Comparison of ENCODE assay signal across 1 cellular context in the genomic region with DNA sequence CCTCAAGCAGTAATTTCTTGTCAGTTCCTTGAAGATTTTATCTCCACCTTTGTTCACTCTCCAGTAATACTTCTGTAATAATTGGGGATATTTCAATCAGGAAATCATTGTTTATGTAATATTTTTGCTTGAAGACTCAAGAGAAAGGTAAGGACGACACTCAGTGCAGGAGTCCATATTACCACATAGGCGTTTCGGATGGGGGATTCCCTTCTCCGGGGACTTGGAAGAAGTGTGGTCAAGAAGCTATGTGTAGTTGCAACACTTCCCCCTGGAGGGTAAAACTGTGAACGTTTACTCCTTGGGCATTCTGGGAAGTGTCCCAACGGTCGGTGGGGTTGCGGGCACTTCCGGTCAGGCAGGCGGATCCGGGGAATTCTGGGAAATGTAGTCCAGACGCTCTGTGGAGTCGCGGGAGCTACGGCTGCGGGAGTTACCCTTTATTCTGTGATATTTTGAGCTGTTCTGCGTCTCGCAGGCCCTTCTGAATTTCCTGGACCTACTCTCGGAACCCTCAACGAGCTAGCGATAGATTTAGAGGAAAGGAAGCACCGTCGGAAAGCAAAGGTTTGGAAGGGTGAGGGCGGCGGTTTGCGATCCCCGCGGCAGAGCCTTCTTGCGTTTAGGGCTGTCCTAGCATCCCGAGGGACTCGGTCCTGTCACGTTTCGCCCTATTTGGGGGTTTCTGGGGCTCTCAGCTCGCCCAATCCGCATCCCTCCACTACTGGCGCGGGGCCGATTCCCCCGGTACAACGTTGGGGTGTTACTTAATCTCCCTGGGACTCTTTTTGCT.
TF ChIP-seq lines count a peak whose summit lies in the region.

A gene (plus strand): TSS at position 395 of the 793 bp plus-strand sequence. CDS start 11,499 bp downstream, outside the sequence.

TF ChIP-seq in HEK293, 187 proteins besides CTCF, POLR2A, EP300 and RAD21 (continued from another document and continues in another):
- TF ChIP-seq, protein P1, sequence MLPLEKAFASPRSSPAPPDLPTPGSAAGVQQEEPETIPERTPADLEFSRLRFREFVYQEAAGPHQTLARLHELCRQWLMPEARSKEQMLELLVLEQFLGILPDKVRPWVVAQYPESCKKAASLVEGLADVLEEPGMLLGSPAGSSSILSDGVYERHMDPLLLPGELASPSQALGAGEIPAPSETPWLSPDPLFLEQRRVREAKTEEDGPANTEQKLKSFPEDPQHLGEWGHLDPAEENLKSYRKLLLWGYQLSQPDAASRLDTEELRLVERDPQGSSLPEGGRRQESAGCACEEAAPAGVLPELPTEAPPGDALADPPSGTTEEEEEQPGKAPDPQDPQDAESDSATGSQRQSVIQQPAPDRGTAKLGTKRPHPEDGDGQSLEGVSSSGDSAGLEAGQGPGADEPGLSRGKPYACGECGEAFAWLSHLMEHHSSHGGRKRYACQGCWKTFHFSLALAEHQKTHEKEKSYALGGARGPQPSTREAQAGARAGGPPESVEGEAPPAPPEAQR (tag by site-specific recombination; IDR thresholded peaks at IDR 0.05) = 0 out of 2 replicates have a peak, but pooled peaks have one; percentile 32
- no peak for TF ChIP-seq ZNF174 (tag by site-specific recombination; IDR thresholded peaks at IDR 0.05)
- TF ChIP-seq, protein P2, sequence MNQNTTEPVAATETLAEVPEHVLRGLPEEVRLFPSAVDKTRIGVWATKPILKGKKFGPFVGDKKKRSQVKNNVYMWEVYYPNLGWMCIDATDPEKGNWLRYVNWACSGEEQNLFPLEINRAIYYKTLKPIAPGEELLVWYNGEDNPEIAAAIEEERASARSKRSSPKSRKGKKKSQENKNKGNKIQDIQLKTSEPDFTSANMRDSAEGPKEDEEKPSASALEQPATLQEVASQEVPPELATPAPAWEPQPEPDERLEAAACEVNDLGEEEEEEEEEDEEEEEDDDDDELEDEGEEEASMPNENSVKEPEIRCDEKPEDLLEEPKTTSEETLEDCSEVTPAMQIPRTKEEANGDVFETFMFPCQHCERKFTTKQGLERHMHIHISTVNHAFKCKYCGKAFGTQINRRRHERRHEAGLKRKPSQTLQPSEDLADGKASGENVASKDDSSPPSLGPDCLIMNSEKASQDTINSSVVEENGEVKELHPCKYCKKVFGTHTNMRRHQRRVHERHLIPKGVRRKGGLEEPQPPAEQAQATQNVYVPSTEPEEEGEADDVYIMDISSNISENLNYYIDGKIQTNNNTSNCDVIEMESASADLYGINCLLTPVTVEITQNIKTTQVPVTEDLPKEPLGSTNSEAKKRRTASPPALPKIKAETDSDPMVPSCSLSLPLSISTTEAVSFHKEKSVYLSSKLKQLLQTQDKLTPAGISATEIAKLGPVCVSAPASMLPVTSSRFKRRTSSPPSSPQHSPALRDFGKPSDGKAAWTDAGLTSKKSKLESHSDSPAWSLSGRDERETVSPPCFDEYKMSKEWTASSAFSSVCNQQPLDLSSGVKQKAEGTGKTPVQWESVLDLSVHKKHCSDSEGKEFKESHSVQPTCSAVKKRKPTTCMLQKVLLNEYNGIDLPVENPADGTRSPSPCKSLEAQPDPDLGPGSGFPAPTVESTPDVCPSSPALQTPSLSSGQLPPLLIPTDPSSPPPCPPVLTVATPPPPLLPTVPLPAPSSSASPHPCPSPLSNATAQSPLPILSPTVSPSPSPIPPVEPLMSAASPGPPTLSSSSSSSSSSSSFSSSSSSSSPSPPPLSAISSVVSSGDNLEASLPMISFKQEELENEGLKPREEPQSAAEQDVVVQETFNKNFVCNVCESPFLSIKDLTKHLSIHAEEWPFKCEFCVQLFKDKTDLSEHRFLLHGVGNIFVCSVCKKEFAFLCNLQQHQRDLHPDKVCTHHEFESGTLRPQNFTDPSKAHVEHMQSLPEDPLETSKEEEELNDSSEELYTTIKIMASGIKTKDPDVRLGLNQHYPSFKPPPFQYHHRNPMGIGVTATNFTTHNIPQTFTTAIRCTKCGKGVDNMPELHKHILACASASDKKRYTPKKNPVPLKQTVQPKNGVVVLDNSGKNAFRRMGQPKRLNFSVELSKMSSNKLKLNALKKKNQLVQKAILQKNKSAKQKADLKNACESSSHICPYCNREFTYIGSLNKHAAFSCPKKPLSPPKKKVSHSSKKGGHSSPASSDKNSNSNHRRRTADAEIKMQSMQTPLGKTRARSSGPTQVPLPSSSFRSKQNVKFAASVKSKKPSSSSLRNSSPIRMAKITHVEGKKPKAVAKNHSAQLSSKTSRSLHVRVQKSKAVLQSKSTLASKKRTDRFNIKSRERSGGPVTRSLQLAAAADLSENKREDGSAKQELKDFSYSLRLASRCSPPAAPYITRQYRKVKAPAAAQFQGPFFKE (tag by site-specific recombination; IDR thresholded peaks at IDR 0.05; ENCODE audit: borderline replicate concordance) = no peak
- TF ChIP-seq TCF7L2 (IDR thresholded peaks at IDR 0.05; ENCODE audit: borderline replicate concordance, low read depth, low read length) = no peak
- TF ChIP-seq ZNF16 (tag by site-specific recombination; IDR thresholded peaks at IDR 0.05; ENCODE audit: low read depth) = no peak
- no peak for TF ChIP-seq ZNF664 (tag by site-specific recombination; IDR thresholded peaks at IDR 0.05)
- peak; percentile 76 for TF ChIP-seq ZFP69B (tag by site-specific recombination; IDR thresholded peaks at IDR 0.05)
- TF ChIP-seq ZNF146 (tag by site-specific recombination; IDR thresholded peaks at IDR 0.05) = peak; percentile 24
- TF ChIP-seq ZBTB21 (tag by site-specific recombination; IDR thresholded peaks at IDR 0.05) = peak; percentile 84
- TF ChIP-seq OSR2 (tag by site-specific recombination; IDR thresholded peaks at IDR 0.05) = 0 out of 2 replicates have a peak, but pooled peaks have one; percentile 25
- TF ChIP-seq SETDB1 (IDR thresholded peaks at IDR 0.05; ENCODE audit: insufficient read length, low read length) = peak; percentile 90
- TF ChIP-seq HOXA7 (CRISPR knock-in tag; IDR thresholded peaks at IDR 0.05; ENCODE audit: borderline replicate concordance) = no peak
- TF ChIP-seq ZNF426 (tag by site-specific recombination; IDR thresholded peaks at IDR 0.05) = no peak
- TF ChIP-seq KLF10 (tag by site-specific recombination; IDR thresholded peaks at IDR 0.05) = no peak
- peak; percentile 95 for TF ChIP-seq ZBTB48 (tag by site-specific recombination; IDR thresholded peaks at IDR 0.05)
- TF ChIP-seq MZF1 (tag by site-specific recombination; IDR thresholded peaks at IDR 0.05; ENCODE audit: borderline replicate concordance) = peak; percentile 100
- TF ChIP-seq, protein P3, sequence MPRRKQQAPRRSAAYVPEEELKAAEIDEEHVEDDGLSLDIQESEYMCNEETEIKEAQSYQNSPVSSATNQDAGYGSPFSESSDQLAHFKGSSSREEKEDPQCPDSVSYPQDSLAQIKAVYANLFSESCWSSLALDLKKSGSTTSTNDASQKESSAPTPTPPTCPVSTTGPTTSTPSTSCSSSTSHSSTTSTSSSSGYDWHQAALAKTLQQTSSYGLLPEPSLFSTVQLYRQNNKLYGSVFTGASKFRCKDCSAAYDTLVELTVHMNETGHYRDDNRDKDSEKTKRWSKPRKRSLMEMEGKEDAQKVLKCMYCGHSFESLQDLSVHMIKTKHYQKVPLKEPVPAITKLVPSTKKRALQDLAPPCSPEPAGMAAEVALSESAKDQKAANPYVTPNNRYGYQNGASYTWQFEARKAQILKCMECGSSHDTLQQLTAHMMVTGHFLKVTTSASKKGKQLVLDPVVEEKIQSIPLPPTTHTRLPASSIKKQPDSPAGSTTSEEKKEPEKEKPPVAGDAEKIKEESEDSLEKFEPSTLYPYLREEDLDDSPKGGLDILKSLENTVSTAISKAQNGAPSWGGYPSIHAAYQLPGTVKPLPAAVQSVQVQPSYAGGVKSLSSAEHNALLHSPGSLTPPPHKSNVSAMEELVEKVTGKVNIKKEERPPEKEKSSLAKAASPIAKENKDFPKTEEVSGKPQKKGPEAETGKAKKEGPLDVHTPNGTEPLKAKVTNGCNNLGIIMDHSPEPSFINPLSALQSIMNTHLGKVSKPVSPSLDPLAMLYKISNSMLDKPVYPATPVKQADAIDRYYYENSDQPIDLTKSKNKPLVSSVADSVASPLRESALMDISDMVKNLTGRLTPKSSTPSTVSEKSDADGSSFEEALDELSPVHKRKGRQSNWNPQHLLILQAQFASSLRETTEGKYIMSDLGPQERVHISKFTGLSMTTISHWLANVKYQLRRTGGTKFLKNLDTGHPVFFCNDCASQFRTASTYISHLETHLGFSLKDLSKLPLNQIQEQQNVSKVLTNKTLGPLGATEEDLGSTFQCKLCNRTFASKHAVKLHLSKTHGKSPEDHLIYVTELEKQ (tag by site-specific recombination; IDR thresholded peaks at IDR 0.05; ENCODE audit: borderline replicate concordance) = no peak
- TF ChIP-seq ZNF423 (tag by site-specific recombination; IDR thresholded peaks at IDR 0.05) = no peak
- TF ChIP-seq ZNF221 (tag by site-specific recombination; IDR thresholded peaks at IDR 0.05; ENCODE audit: borderline replicate concordance) = 0 out of 2 replicates have a peak, but pooled peaks have one; percentile 47
- TF ChIP-seq ZNF175 (tag by site-specific recombination; IDR thresholded peaks at IDR 0.05) = no peak
- no peak for TF ChIP-seq ZNF350 (tag by site-specific recombination; IDR thresholded peaks at IDR 0.05)
- no peak for TF ChIP-seq MYNN (tag by site-specific recombination; IDR thresholded peaks at IDR 0.05; ENCODE audit: borderline replicate concordance)
- peak; percentile 88 for TF ChIP-seq SP3 (tag by site-specific recombination; IDR thresholded peaks at IDR 0.05)
- TF ChIP-seq ZNF768 (tag by site-specific recombination; IDR thresholded peaks at IDR 0.05) = no peak
- no peak for TF ChIP-seq ZNF596 (tag by site-specific recombination; IDR thresholded peaks at IDR 0.05)
- peak; percentile 66 for TF ChIP-seq OVOL3 (tag by site-specific recombination; IDR thresholded peaks at IDR 0.05)
- TF ChIP-seq SP7 (tag by site-specific recombination; IDR thresholded peaks at IDR 0.05) = peak; percentile 91
- TF ChIP-seq, protein P4, sequence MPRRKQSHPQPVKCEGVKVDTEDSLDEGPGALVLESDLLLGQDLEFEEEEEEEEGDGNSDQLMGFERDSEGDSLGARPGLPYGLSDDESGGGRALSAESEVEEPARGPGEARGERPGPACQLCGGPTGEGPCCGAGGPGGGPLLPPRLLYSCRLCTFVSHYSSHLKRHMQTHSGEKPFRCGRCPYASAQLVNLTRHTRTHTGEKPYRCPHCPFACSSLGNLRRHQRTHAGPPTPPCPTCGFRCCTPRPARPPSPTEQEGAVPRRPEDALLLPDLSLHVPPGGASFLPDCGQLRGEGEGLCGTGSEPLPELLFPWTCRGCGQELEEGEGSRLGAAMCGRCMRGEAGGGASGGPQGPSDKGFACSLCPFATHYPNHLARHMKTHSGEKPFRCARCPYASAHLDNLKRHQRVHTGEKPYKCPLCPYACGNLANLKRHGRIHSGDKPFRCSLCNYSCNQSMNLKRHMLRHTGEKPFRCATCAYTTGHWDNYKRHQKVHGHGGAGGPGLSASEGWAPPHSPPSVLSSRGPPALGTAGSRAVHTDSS (tag by site-specific recombination; IDR thresholded peaks at IDR 0.05) = peak; percentile 33; the same call in 1 of the 2 replicates
- peak; percentile 93 for TF ChIP-seq ZNF561 (tag by site-specific recombination; IDR thresholded peaks at IDR 0.05; ENCODE audit: borderline replicate concordance)
- TF ChIP-seq, protein P5, sequence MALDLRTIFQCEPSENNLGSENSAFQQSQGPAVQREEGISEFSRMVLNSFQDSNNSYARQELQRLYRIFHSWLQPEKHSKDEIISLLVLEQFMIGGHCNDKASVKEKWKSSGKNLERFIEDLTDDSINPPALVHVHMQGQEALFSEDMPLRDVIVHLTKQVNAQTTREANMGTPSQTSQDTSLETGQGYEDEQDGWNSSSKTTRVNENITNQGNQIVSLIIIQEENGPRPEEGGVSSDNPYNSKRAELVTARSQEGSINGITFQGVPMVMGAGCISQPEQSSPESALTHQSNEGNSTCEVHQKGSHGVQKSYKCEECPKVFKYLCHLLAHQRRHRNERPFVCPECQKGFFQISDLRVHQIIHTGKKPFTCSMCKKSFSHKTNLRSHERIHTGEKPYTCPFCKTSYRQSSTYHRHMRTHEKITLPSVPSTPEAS (tag by site-specific recombination; IDR thresholded peaks at IDR 0.05) = peak; percentile 50; the same call in 1 of the 2 replicates
- TF ChIP-seq ZNF621 (tag by site-specific recombination; IDR thresholded peaks at IDR 0.05) = no peak
- peak; percentile 68 for TF ChIP-seq PRDM1 (tag by site-specific recombination; IDR thresholded peaks at IDR 0.05)
- peak; percentile 52; the same call in 1 of the 2 replicates for TF ChIP-seq ZSCAN23 (tag by site-specific recombination; IDR thresholded peaks at IDR 0.05)
- no peak; the same call in 1 of the 2 replicates for TF ChIP-seq ZNF549 (tag by site-specific recombination; IDR thresholded peaks at IDR 0.05)
- TF ChIP-seq, protein P6, sequence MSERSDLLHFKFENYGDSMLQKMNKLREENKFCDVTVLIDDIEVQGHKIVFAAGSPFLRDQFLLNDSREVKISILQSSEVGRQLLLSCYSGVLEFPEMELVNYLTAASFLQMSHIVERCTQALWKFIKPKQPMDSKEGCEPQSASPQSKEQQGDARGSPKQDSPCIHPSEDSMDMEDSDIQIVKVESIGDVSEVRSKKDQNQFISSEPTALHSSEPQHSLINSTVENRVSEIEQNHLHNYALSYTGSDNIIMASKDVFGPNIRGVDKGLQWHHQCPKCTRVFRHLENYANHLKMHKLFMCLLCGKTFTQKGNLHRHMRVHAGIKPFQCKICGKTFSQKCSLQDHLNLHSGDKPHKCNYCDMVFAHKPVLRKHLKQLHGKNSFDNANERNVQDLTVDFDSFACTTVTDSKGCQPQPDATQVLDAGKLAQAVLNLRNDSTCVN (tag by site-specific recombination; optimal IDR thresholded peaks at IDR 0.05) = peak; percentile 53
- no peak for TF ChIP-seq ZSCAN16 (tag by site-specific recombination; IDR thresholded peaks at IDR 0.05)
- no peak for TF ChIP-seq ZNF747 (tag by site-specific recombination; IDR thresholded peaks at IDR 0.05)
- no peak for TF ChIP-seq ZNF548 (tag by site-specific recombination; IDR thresholded peaks at IDR 0.05)
- no peak; the same call in 1 of the 2 replicates for TF ChIP-seq GLI2 (tag by site-specific recombination; IDR thresholded peaks at IDR 0.05; ENCODE audit: borderline replicate concordance, low read depth)
- peak; percentile 83 for TF ChIP-seq WT1 (tag by site-specific recombination; IDR thresholded peaks at IDR 0.05)
- TF ChIP-seq ZFHX2 (tag by site-specific recombination; conservative IDR thresholded peaks at IDR 0.05) = no peak; the same call in 1 of the 2 replicates
- peak; percentile 59; the same call in 1 of the 2 replicates for TF ChIP-seq ZNF777 (tag by site-specific recombination; IDR thresholded peaks at IDR 0.05; ENCODE audit: borderline replicate concordance)
- TF ChIP-seq YY2 (tag by site-specific recombination; IDR thresholded peaks at IDR 0.05) = peak; percentile 59; the same call in 1 of the 2 replicates
- TF ChIP-seq ZNF521 (tag by site-specific recombination; IDR thresholded peaks at IDR 0.05) = no peak
